In genomic region chr2:208112273-208112699, GRCh38 we compare ENCODE assay signal across 18 cellular contexts. TPM values are rescaled to one million over a fixed set of nuclear protein-coding genes. Genes with fewer than 3 reads are reported as not detected.
"Had no signal": no experiment of that assay in that cellular context is flagged by ENCODE, and none has a peak within 500 bp of the region (broad histone marks: within the 10 kb centered on the region; RNA-seq: fewer than 3 reads in every experiment).

No MANE protein-coding gene starts in this region.

RNA-seq across cellular contexts. Expression of gene CRYGD, which starts 12.0 kb away (rescaled TPM):
- total RNA-seq: activated CD8-positive, alpha-beta T cell treated with anti-CD3 and anti-CD28 coated beads, Interleukin-2, amount 10 ng/mL, durations not matched to agents 7 days and 5 days; activated naive CD4-positive, alpha-beta T cell treated with anti-CD3 and anti-CD28 coated beads, Interleukin-2, amount 50 U/mL, for 72 hours; ascending aorta; esophagus squamous epithelium; gastroesophageal sphincter; heart left ventricle; left cardiac atrium; lower leg skin; mucosa of gallbladder; pancreas; psoas muscle; right lobe of liver; SJCRH30; T-cell had no signal
- polyA plus RNA-seq: adipose tissue, heart left ventricle, psoas muscle had no signal

RNA-seq across cellular contexts. Expression of gene CRYGC, which starts 17.3 kb away (rescaled TPM):
- total RNA-seq: activated CD8-positive, alpha-beta T cell treated with anti-CD3 and anti-CD28 coated beads, Interleukin-2, amount 10 ng/mL, durations not matched to agents 7 days and 5 days; activated naive CD4-positive, alpha-beta T cell treated with anti-CD3 and anti-CD28 coated beads, Interleukin-2, amount 50 U/mL, for 72 hours; ascending aorta; dorsolateral prefrontal cortex; esophagus squamous epithelium; gastroesophageal sphincter; heart left ventricle; left cardiac atrium; lower leg skin; mucosa of gallbladder; pancreas; psoas muscle; right lobe of liver; SJCRH30; T-cell had no signal
- polyA plus RNA-seq: adipose tissue, heart left ventricle, pancreas, psoas muscle, small intestine, thymus had no signal

RNA-seq across cellular contexts. Expression of gene CRYGB, which starts 33.7 kb away (rescaled TPM):
- total RNA-seq: activated CD8-positive, alpha-beta T cell treated with anti-CD3 and anti-CD28 coated beads, Interleukin-2, amount 10 ng/mL, durations not matched to agents 7 days and 5 days; activated naive CD4-positive, alpha-beta T cell treated with anti-CD3 and anti-CD28 coated beads, Interleukin-2, amount 50 U/mL, for 72 hours; ascending aorta; esophagus squamous epithelium; gastroesophageal sphincter; heart left ventricle; left cardiac atrium; lower leg skin; mucosa of gallbladder; pancreas; psoas muscle; right lobe of liver; SJCRH30; T-cell had no signal
- polyA plus RNA-seq: adipose tissue, heart left ventricle, pancreas, psoas muscle, small intestine had no signal

RNA-seq across cellular contexts. Expression of gene CRYGA, which starts 51.1 kb away (rescaled TPM):
- total RNA-seq: activated CD8-positive, alpha-beta T cell treated with anti-CD3 and anti-CD28 coated beads, Interleukin-2, amount 10 ng/mL, durations not matched to agents 7 days and 5 days; activated naive CD4-positive, alpha-beta T cell treated with anti-CD3 and anti-CD28 coated beads, Interleukin-2, amount 50 U/mL, for 72 hours; ascending aorta; esophagus squamous epithelium; gastroesophageal sphincter; heart left ventricle; left cardiac atrium; lower leg skin; mucosa of gallbladder; pancreas; psoas muscle; right lobe of liver; SJCRH30; T-cell had no signal
- polyA plus RNA-seq: adipose tissue, heart left ventricle, pancreas, psoas muscle, small intestine had no signal
